In genomic region chr10:70354100-70354499, GRCh38 we compare ENCODE assay signal across 1 cellular context.
TF ChIP-seq lines count a peak whose summit lies in the region.

No MANE protein-coding gene starts in this region.

TF ChIP-seq in IMR-90, 13 proteins besides CTCF, POLR2A, EP300 and RAD21:
- TF ChIP-seq USF2 (IDR thresholded peaks at IDR 0.05; ENCODE audit: low read depth, low read length): no peak
- TF ChIP-seq RFX5 (IDR thresholded peaks at IDR 0.05; ENCODE audit: low read depth, low read length): no peak
- no peak for TF ChIP-seq NFE2L2 (IDR thresholded peaks at IDR 0.05; ENCODE audit: low read depth, low read length)
- TF ChIP-seq BHLHE40 (IDR thresholded peaks at IDR 0.05; ENCODE audit: low read depth, low read length): no peak
- no peak for TF ChIP-seq MAZ (IDR thresholded peaks at IDR 0.05; ENCODE audit: borderline replicate concordance, low read depth, low read length)
- no peak for TF ChIP-seq ELK1 (IDR thresholded peaks at IDR 0.05; ENCODE audit: borderline replicate concordance, low read depth, low read length)
- no peak for TF ChIP-seq SMC3 (IDR thresholded peaks at IDR 0.05; ENCODE audit: low read depth, low read length)
- no peak for TF ChIP-seq MXI1 (IDR thresholded peaks at IDR 0.05; ENCODE audit: borderline replicate concordance, low read depth, low read length)
- no peak for TF ChIP-seq FOS (IDR thresholded peaks at IDR 0.05; ENCODE audit: low read depth, low read length)
- no peak for TF ChIP-seq CEBPB (IDR thresholded peaks at IDR 0.05; ENCODE audit: low read depth, low read length)
- no peak for TF ChIP-seq MAFK (IDR thresholded peaks at IDR 0.05; ENCODE audit: low read depth, low read length)
- no peak for TF ChIP-seq RCOR1 (IDR thresholded peaks at IDR 0.05; ENCODE audit: insufficient replicate concordance, low read length)
TF ChIP-seq in IMR-90: peak in this region for 0.
